ENCODE assay signal across 9 cellular contexts in genomic region chr1:230713915-230714764, GRCh38. TPM values are rescaled to one million over a fixed set of nuclear protein-coding genes. Genes with fewer than 3 reads are reported as not detected.
DNase-seq lines count a peak whose midpoint lies in the region; ATAC-seq and TF ChIP-seq lines count a peak whose summit lies in the region.
"Had no signal": no experiment of that assay in that cellular context is flagged by ENCODE, and none has a peak within 500 bp of the region (broad histone marks: within the 10 kb centered on the region; RNA-seq: fewer than 3 reads in every experiment).

Gene AGT, minus strand, starts transcription at chr1:230714122. Its CDS starts 3,299 bp downstream, at chr1:230710823.

- peak within 1 kb of the TSS in 1 of 2 donors; percentile 10 for H3K27ac ChIP-seq in testis

- no peak for TF ChIP-seq CTCF in astrocyte of the cerebellum (IDR thresholded peaks at IDR 0.05; ENCODE audit: low read depth, low read length, missing control alignments)
- TF ChIP-seq CTCF in testis (IDR thresholded peaks at IDR 0.05) = no peak

- no peak for TF ChIP-seq POLR2A in testis (IDR thresholded peaks at IDR 0.05)

- peak within 1 kb of the TSS; percentile 9 for H3K4me3 ChIP-seq in astrocyte of the cerebellum (ENCODE audit: low read depth, low read length)
- H3K4me3 ChIP-seq in testis = no peak within 1 kb of the TSS

- peaks cover 7% of the 10 kb centered on the region for H3K9me3 Mint-ChIP-seq in activated naive CD8-positive, alpha-beta T cell treated with anti-CD3 and anti-CD28 coated beads, Interleukin-2, amount 50 U/mL, for 24 hours

- H3K27ac Mint-ChIP-seq in activated naive CD8-positive, alpha-beta T cell treated with anti-CD3 and anti-CD28 coated beads, Interleukin-2, amount 50 U/mL, for 24 hours = no peak within 1 kb of the TSS

- in situ Hi-C loops in astrocyte of the cerebellum (cut with HindIII; ENCODE audit: low sequenced_read_pairs) = no loop called here

- intact Hi-C loops in testis (cut with DNase I; ENCODE audit: low total_unique reads) = no loop called here

- no peaks in the 10 kb centered on the region for H3K4me1 Mint-ChIP-seq in activated naive CD8-positive, alpha-beta T cell treated with anti-CD3 and anti-CD28 coated beads, Interleukin-2, amount 50 U/mL, for 24 hours

- no peaks in the 10 kb centered on the region for H3K27me3 ChIP-seq in testis

- no peak for ATAC-seq in HG02623 (IDR thresholded peaks at IDR 0.05; ENCODE audit: unreplicated experiment)
- no peak for ATAC-seq in activated naive CD8-positive, alpha-beta T cell treated with anti-CD3 and anti-CD28 coated beads, Interleukin-2, amount 50 U/mL, for 24 hours

- WGBS in testis, 2 donors = 32 to 58% methylated on average over 18 to 24 of the region's 24 CpGs

- DNase-seq in HuH-7.5 (ENCODE audit: low spot score) (peak; percentile 77), astrocyte of the cerebellum (ENCODE audit: low read depth) (peak; percentile 68), kidney tubule cell (ENCODE audit: low spot score) (peak; percentile 89), testis (peak; percentile 61), HUDEP-2 (lab: John Stamatoyannopoulos, UW; ENCODE audit: unreplicated experiment in 76 of 76) (no peak)
- no peak for DNase-seq in stimulated activated CD4-positive, alpha-beta T cell treated with anti-CD3 and anti-CD28 coated beads, Interleukin-2, amount 100 ng/mL, for 48 hours
- DNase-seq in activated naive CD8-positive, alpha-beta T cell treated with anti-CD3 and anti-CD28 coated beads, Interleukin-2, amount 50 U/mL, for 24 hours = no peak

- H3K4me1 ChIP-seq in testis = peaks cover 8% of the 10 kb centered on the region

- no peaks in the 10 kb centered on the region for H3K36me3 ChIP-seq in testis (ENCODE audit: low read depth, missing control alignments)

- no peaks in the 10 kb centered on the region for H3K9me3 ChIP-seq in testis

- peaks cover 19% of the 10 kb centered on the region for H3K27me3 Mint-ChIP-seq in activated naive CD8-positive, alpha-beta T cell treated with anti-CD3 and anti-CD28 coated beads, Interleukin-2, amount 50 U/mL, for 24 hours

- H3K4me3 Mint-ChIP-seq in activated naive CD8-positive, alpha-beta T cell treated with anti-CD3 and anti-CD28 coated beads, Interleukin-2, amount 50 U/mL, for 24 hours = no peak within 1 kb of the TSS

- no peaks in the 10 kb centered on the region for H3K36me3 Mint-ChIP-seq in activated naive CD8-positive, alpha-beta T cell treated with anti-CD3 and anti-CD28 coated beads, Interleukin-2, amount 50 U/mL, for 24 hours (ENCODE audit: low read depth)

RNA-seq across cellular contexts. Expression of gene AGT, which starts in this region (rescaled TPM):
- total RNA-seq in testis = 1 to 10 TPM; 3.3 to 4.6 TPM
- polyA plus RNA-seq in testis (ENCODE audit: insufficient read depth, low read depth, low replicate concordance) = 10.7 TPM
- total RNA-seq: pulmonary artery endothelial cell had no signal

Comparison
In these comparisons a context has a peak if more than half of its experiments do, and no peak if none do; other contexts are left out.
1. DNase-seq: peak in HuH-7.5 (single experiment), astrocyte of the cerebellum (single experiment), kidney tubule cell (single experiment) and testis (single experiment); none in HUDEP-2 (0 of 76), stimulated activated CD4-positive, alpha-beta T cell treated with anti-CD3 and anti-CD28 coated beads, Interleukin-2, amount 100 ng/mL, for 48 hours (0 of 2) and activated naive CD8-positive, alpha-beta T cell treated with anti-CD3 and anti-CD28 coated beads, Interleukin-2, amount 50 U/mL, for 24 hours (single experiment).